9 cellular contexts compared by ENCODE assay signal in the genomic region with DNA sequence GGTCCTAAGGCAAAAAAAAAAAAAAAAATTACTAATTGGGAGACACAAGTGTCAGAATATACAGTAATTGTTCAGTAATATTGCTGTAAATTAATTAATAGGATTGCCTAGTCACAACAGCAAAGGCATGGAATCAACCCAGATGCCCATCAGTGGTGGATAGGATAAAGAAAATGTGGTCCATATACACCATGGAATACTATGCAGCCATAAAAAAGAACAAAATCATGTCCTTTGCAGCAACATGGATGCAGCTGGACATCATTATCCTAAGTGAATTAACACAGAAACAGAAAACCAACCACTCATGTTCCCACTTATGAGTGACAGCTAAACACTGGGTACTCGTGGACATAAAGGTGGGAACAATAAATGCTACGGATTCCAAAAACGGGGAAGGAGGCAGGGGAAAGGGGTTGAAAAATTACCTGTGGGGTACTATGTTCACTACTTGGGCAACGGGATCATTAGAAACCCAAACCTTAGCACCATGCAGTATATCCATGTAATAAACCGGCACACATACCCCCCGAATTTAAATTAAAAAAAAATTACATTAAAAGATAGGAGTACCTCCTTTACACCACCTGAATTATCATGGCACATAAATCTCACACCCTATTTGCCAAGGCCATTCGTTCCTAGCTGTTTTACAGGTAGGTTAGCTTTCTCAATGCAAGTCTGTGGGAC. TPM values are rescaled to one million over a fixed set of nuclear protein-coding genes. Genes with fewer than 3 reads are reported as not detected.
DNase-seq lines count a peak whose midpoint lies in the region; ATAC-seq and TF ChIP-seq lines count a peak whose summit lies in the region.
"Had no signal": no experiment of that assay in that cellular context is flagged by ENCODE, and none has a peak within 500 bp of the region (broad histone marks: within the 10 kb centered on the region; RNA-seq: fewer than 3 reads in every experiment).

No MANE protein-coding gene starts in this region.

- no peaks in the 10 kb centered on the region for H3K9me3 ChIP-seq in muscle layer of duodenum (ENCODE audit: control insufficient read depth in 1 of 2, low read length in 2 of 2)

- H3K27ac ChIP-seq in 22Rv1 (peak overlapping the region; percentile 78), brain microvascular endothelial cell (no peak overlapping the region), muscle layer of duodenum (ENCODE audit: low read length) (no peak overlapping the region)

- no peak for ATAC-seq in HG03432 (IDR thresholded peaks at IDR 0.05; ENCODE audit: unreplicated experiment)
- no peak for ATAC-seq in left colon

- in situ Hi-C loops in brain microvascular endothelial cell (cut with HindIII; ENCODE audit: low pct_ligation_motif_present, low sequenced_read_pairs), result no loop called here

- H3K4me3 ChIP-seq in HFF-Myc (replicated peaks; ENCODE audit: low read depth, low read length) (peak overlapping the region; percentile 94), brain microvascular endothelial cell (ENCODE audit: low read depth, low read length) (peak overlapping the region; percentile 95), muscle layer of duodenum (ENCODE audit: low read depth in 1 of 2, low read length in 2 of 2) (peak overlapping the region; percentile 74 to 95)

- no peak for TF ChIP-seq CTCF in 22Rv1 (IDR thresholded peaks at IDR 0.05)
- TF ChIP-seq CTCF in HFF-Myc (IDR thresholded peaks at IDR 0.05; ENCODE audit: low read depth, low read length, missing control alignments), result no peak
- no peak for TF ChIP-seq CTCF in brain microvascular endothelial cell (IDR thresholded peaks at IDR 0.05; ENCODE audit: low read depth, low read length, missing control alignments)

- H3K36me3 ChIP-seq in brain microvascular endothelial cell (replicated peaks) (no peaks in the 10 kb centered on the region), muscle layer of duodenum (ENCODE audit: control insufficient read depth in 1 of 2, insufficient read depth in 2 of 2, low read length in 2 of 2) (peaks cover 0 to 5% of the 10 kb centered on the region in 2 donors)

- peaks cover 9 to 24% of the 10 kb centered on the region in 2 donors for H3K4me1 ChIP-seq in muscle layer of duodenum (ENCODE audit: control insufficient read depth in 1 of 2, insufficient read depth in 2 of 2, low read length in 2 of 2)

- intact Hi-C loops in left colon (cut with DNase I, micrococcal nuclease), result no loop called here

- H3K27me3 ChIP-seq in brain microvascular endothelial cell (replicated peaks) (no peaks in the 10 kb centered on the region), muscle layer of duodenum (ENCODE audit: low read depth, low read length) (no peaks in the 10 kb centered on the region)

- DNase-seq in HFF-Myc (ENCODE audit: extremely low read depth, low read depth) (no peak), brain microvascular endothelial cell (no peak), NCI-H2227 (lab: John Stamatoyannopoulos, UW; ENCODE audit: unreplicated experiment) (no peak), left colon (no peak), C1 segment of cervical spinal cord (lab: John Stamatoyannopoulos, UW) (no peak)

RNA-seq across cellular contexts. Expression of gene PFDN4, which starts 0.7 kb away (rescaled TPM):
- 10 to 100 TPM; 11.1 to 14.7 TPM for total RNA-seq in left colon

RNA-seq across cellular contexts. Expression of gene CYP24A1, which starts 33.4 kb away (rescaled TPM):
- total RNA-seq in left colon, result not detected
- total RNA-seq: pulmonary artery endothelial cell had no signal
